In the genomic region with DNA sequence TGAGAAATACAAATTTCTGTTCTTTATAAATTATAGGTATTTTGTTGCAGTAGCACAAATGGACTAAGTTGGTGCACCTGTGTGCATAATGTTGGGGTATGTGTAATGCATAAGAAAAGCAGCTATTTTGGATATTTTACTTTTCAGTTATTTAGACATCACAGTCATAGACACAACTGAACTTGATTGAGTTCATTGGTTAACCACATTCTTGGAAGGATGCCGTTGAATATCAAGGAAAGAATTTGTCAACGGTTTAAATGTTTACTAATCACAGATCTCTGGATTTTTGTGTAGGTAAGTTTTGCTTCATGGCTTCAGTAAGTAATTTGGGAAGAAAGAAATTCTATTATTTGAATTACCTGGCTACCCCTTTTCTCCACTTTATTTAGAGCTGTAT, we compare ENCODE assay signal across 11 cellular contexts. TPM values are rescaled to one million over a fixed set of nuclear protein-coding genes. Genes with fewer than 3 reads are reported as not detected.
A peak's percentile ranks its signal among the peaks of the same experiment; 100 is the strongest.
DNase-seq lines count a peak whose midpoint lies in the region; ATAC-seq, FAIRE-seq and TF ChIP-seq lines count a peak whose summit lies in the region.
"Had no signal": no experiment of that assay in that cellular context is flagged by ENCODE, and none has a peak within 500 bp of the region (broad histone marks: within the 10 kb centered on the region; RNA-seq: fewer than 3 reads in every experiment).

No MANE protein-coding gene starts in this region.

- H3K4me3 Mint-ChIP-seq in activated T-cell treated with anti-CD3 and anti-CD28 coated beads, Interleukin-2, amount 50 U/mL, for 24 hours, result peak overlapping the region; percentile 93
- H3K4me3 Mint-ChIP-seq in stimulated activated memory B cell treated with anti-CD40 and anti-IgM and Interleukin-4, amounts not matched to agents 10 μg/mL and 1 μg/mL and 100 μg/mL, for 72 hours, result peak overlapping the region; percentile 95

- FAIRE-seq in RCC 7860 (lab: Jason Lieb, UNC), result peak; percentile 87

- no peaks in the 10 kb centered on the region for H3K9me3 Mint-ChIP-seq in activated T-cell treated with anti-CD3 and anti-CD28 coated beads, Interleukin-2, amount 50 U/mL, for 24 hours
- no peaks in the 10 kb centered on the region for H3K9me3 Mint-ChIP-seq in stimulated activated memory B cell treated with anti-CD40 and anti-IgM and Interleukin-4, amounts not matched to agents 10 μg/mL and 1 μg/mL and 100 μg/mL, for 72 hours

- TF ChIP-seq CTCF in epithelial cell of proximal tubule (conservative IDR thresholded peaks at IDR 0.05; ENCODE audit: low read depth, low read length), result no peak

- peak overlapping the region; percentile 44 for H3K27ac Mint-ChIP-seq in activated T-cell treated with anti-CD3 and anti-CD28 coated beads, Interleukin-2, amount 50 U/mL, for 24 hours
- peak overlapping the region; percentile 59 for H3K27ac Mint-ChIP-seq in stimulated activated memory B cell treated with anti-CD40 and anti-IgM and Interleukin-4, amounts not matched to agents 10 μg/mL and 1 μg/mL and 100 μg/mL, for 72 hours

- H3K27me3 Mint-ChIP-seq in activated T-cell treated with anti-CD3 and anti-CD28 coated beads, Interleukin-2, amount 50 U/mL, for 24 hours, result no peaks in the 10 kb centered on the region
- no peaks in the 10 kb centered on the region for H3K27me3 Mint-ChIP-seq in stimulated activated memory B cell treated with anti-CD40 and anti-IgM and Interleukin-4, amounts not matched to agents 10 μg/mL and 1 μg/mL and 100 μg/mL, for 72 hours

- no peak for ATAC-seq in stimulated activated memory B cell treated with anti-CD40 and anti-IgM and Interleukin-4, amounts not matched to agents 10 μg/mL and 1 μg/mL and 100 μg/mL, for 72 hours

- H3K4me3 ChIP-seq in epithelial cell of proximal tubule (ENCODE audit: low read depth, low read length), result peak overlapping the region; percentile 33

- no peak for DNase-seq in activated T-cell treated with anti-CD3 and anti-CD28 coated beads, Interleukin-2, amount 50 U/mL, for 24 hours
- DNase-seq in activated T-cell treated with anti-CD3 and anti-CD28 coated beads, Interleukin-2, amount 50 U/mL, for 1 hour, result no peak
- DNase-seq in RCC 7860 (ENCODE audit: low spot score) (peak; percentile 40), epithelial cell of proximal tubule (ENCODE audit: low read depth) (peak; percentile 26), medulla oblongata (ENCODE audit: extremely low spot score) (no peak), cerebellum (ENCODE audit: low spot score) (no peak)
- DNase-seq in stimulated activated CD4-positive, alpha-beta T cell treated with anti-CD3 and anti-CD28 coated beads, Interleukin-2, amount 100 ng/mL, for 48 hours, result no peak
- DNase-seq: foreskin fibroblast; NCI-H345; stimulated activated CD4-positive, alpha-beta T cell treated with anti-CD3 and anti-CD28 coated beads, Interleukin-4, amount 100 ng/mL, for 24 hours had no signal

- peaks cover 51% of the 10 kb centered on the region for H3K36me3 Mint-ChIP-seq in activated T-cell treated with anti-CD3 and anti-CD28 coated beads, Interleukin-2, amount 50 U/mL, for 24 hours (ENCODE audit: low read depth)
- H3K36me3 Mint-ChIP-seq in stimulated activated memory B cell treated with anti-CD40 and anti-IgM and Interleukin-4, amounts not matched to agents 10 μg/mL and 1 μg/mL and 100 μg/mL, for 72 hours, result peaks cover 30% of the 10 kb centered on the region

- peaks cover 61% of the 10 kb centered on the region for H3K4me1 Mint-ChIP-seq in activated T-cell treated with anti-CD3 and anti-CD28 coated beads, Interleukin-2, amount 50 U/mL, for 24 hours (ENCODE audit: low read depth)
- peaks cover 53% of the 10 kb centered on the region for H3K4me1 Mint-ChIP-seq in stimulated activated memory B cell treated with anti-CD40 and anti-IgM and Interleukin-4, amounts not matched to agents 10 μg/mL and 1 μg/mL and 100 μg/mL, for 72 hours

RNA-seq across cellular contexts. Expression of gene OTUD1, which starts 4.1 kb away (rescaled TPM):
- total RNA-seq in epithelial cell of proximal tubule, result 4.7 and 6.2 TPM in 2 replicates
- total RNA-seq in cerebellum, result 10.3 TPM

Comparison
In these comparisons a context has a peak if more than half of its experiments do, and no peak if none do; other contexts are left out.
1. DNase-seq: peak in RCC 7860 (single experiment) and epithelial cell of proximal tubule (single experiment); none in activated T-cell treated with anti-CD3 and anti-CD28 coated beads, Interleukin-2, amount 50 U/mL, for 24 hours (single experiment), activated T-cell treated with anti-CD3 and anti-CD28 coated beads, Interleukin-2, amount 50 U/mL, for 1 hour (single experiment), medulla oblongata (single experiment), stimulated activated CD4-positive, alpha-beta T cell treated with anti-CD3 and anti-CD28 coated beads, Interleukin-2, amount 100 ng/mL, for 48 hours (0 of 2) and cerebellum (single experiment).